ENCODE assay signal across 17 cellular contexts in genomic region chr2:61262699-61263098, GRCh38.
DNase-seq lines count a peak whose midpoint lies in the region; ATAC-seq and TF ChIP-seq lines count a peak whose summit lies in the region.
"Had no signal": no experiment of that assay in that cellular context is flagged by ENCODE, and none has a peak within 500 bp of the region (broad histone marks: within the 10 kb centered on the region; RNA-seq: fewer than 3 reads in every experiment).

No MANE protein-coding gene starts in this region.

- peaks cover 4% of the 10 kb centered on the region for H3K4me1 ChIP-seq in HAP-1
- H3K4me1 ChIP-seq: BE2C had no signal

- in situ Hi-C loops in HAP-1 (cut with MboI; ENCODE audit: low sequenced_read_pairs), result no loop called here

- H3K4me3 ChIP-seq in HAP-1 (no peak overlapping the region), fibroblast of pulmonary artery (replicated peaks; ENCODE audit: low read depth, low read length) (no peak overlapping the region)
- H3K4me3 ChIP-seq: K562 had no signal

- POLR2A ChIA-PET in activated CD4-positive, alpha-beta memory T cell treated with anti-CD3 and anti-CD28 coated beads, Interleukin-2, amount 10 ng/mL, durations not matched to agents 7 days and 5 days (lab: Charles Lee), result interaction anchor here (1.6 kb wide), 1 partner anchor 10 kb away, joined by 5 read pairs; no protein-coding TSS in a partner anchor

- CTCF ChIA-PET in activated CD4-positive, alpha-beta memory T cell treated with anti-CD3 and anti-CD28 coated beads, Interleukin-2, amount 10 ng/mL, durations not matched to agents 7 days and 5 days (lab: Charles Lee), result no interaction called here

- no peaks in the 10 kb centered on the region for H3K9me3 Mint-ChIP-seq in activated T-cell treated with anti-CD3 and anti-CD28 coated beads, Interleukin-2, amount 50 U/mL, for 24 hours
- H3K9me3 Mint-ChIP-seq in activated CD4-positive, alpha-beta memory T cell treated with anti-CD3 and anti-CD28 coated beads, Interleukin-2, amount 10 ng/mL, durations not matched to agents 7 days and 5 days, result no peaks in the 10 kb centered on the region
- H3K9me3 Mint-ChIP-seq in CD14-positive monocyte, result peaks cover 0 to 1% (median 0%) of the 10 kb centered on the region in 7 donors

- H3K9me3 ChIP-seq in HAP-1, result no peaks in the 10 kb centered on the region; the same call in 1 of the 2 replicates
- H3K9me3 ChIP-seq: BE2C had no signal

- H3K27ac Mint-ChIP-seq in activated T-cell treated with anti-CD3 and anti-CD28 coated beads, Interleukin-2, amount 50 U/mL, for 24 hours, result peak overlapping the region; percentile 76
- H3K27ac Mint-ChIP-seq in activated CD4-positive, alpha-beta memory T cell treated with anti-CD3 and anti-CD28 coated beads, Interleukin-2, amount 10 ng/mL, durations not matched to agents 7 days and 5 days, result peak overlapping the region; percentile 58
- no peak overlapping the region for H3K27ac Mint-ChIP-seq in CD14-positive monocyte

- peaks cover 14% of the 10 kb centered on the region for H3K4me1 Mint-ChIP-seq in activated T-cell treated with anti-CD3 and anti-CD28 coated beads, Interleukin-2, amount 50 U/mL, for 24 hours (ENCODE audit: low read depth)
- H3K4me1 Mint-ChIP-seq in activated CD4-positive, alpha-beta memory T cell treated with anti-CD3 and anti-CD28 coated beads, Interleukin-2, amount 10 ng/mL, durations not matched to agents 7 days and 5 days, result peaks cover 10% of the 10 kb centered on the region
- no peaks in the 10 kb centered on the region for H3K4me1 Mint-ChIP-seq in CD14-positive monocyte

- H3K27me3 Mint-ChIP-seq in activated T-cell treated with anti-CD3 and anti-CD28 coated beads, Interleukin-2, amount 50 U/mL, for 24 hours, result no peaks in the 10 kb centered on the region
- no peaks in the 10 kb centered on the region for H3K27me3 Mint-ChIP-seq in activated CD4-positive, alpha-beta memory T cell treated with anti-CD3 and anti-CD28 coated beads, Interleukin-2, amount 10 ng/mL, durations not matched to agents 7 days and 5 days
- H3K27me3 Mint-ChIP-seq in CD14-positive monocyte (ENCODE audit: low read depth in 3 of 3), result no peaks in the 10 kb centered on the region

- H3K36me3 ChIP-seq in HAP-1 (replicated peaks), result peaks cover 11% of the 10 kb centered on the region
- H3K36me3 ChIP-seq: BE2C had no signal

- ATAC-seq in GM19452 (IDR thresholded peaks at IDR 0.05; ENCODE audit: unreplicated experiment), result no peak
- ATAC-seq: HCT116, K562 had no signal

- peaks cover 79% of the 10 kb centered on the region for H3K36me3 Mint-ChIP-seq in activated T-cell treated with anti-CD3 and anti-CD28 coated beads, Interleukin-2, amount 50 U/mL, for 24 hours (ENCODE audit: low read depth)
- peaks cover 56% of the 10 kb centered on the region for H3K36me3 Mint-ChIP-seq in activated CD4-positive, alpha-beta memory T cell treated with anti-CD3 and anti-CD28 coated beads, Interleukin-2, amount 10 ng/mL, durations not matched to agents 7 days and 5 days (ENCODE audit: low read depth)
- peaks cover 58 to 69% of the 10 kb centered on the region in 2 donors for H3K36me3 Mint-ChIP-seq in CD14-positive monocyte

- intact Hi-C loops in CD14-positive monocyte (cut with micrococcal nuclease), result no loop called here

- H3K27me3 ChIP-seq in HAP-1 (ENCODE audit: low read depth), result no peaks in the 10 kb centered on the region
- H3K27me3 ChIP-seq: BE2C had no signal

- DNase-seq in activated T-cell treated with anti-CD3 and anti-CD28 coated beads, Interleukin-2, amount 50 U/mL, for 24 hours, result no peak
- DNase-seq in activated T-cell treated with anti-CD3 and anti-CD28 coated beads, Interleukin-2, amount 50 U/mL, for 1 hour, result no peak
- DNase-seq in HAP-1 (ENCODE audit: low spot score in 2 of 2) (peak; percentile 25 to 86), fibroblast of pulmonary artery (ENCODE audit: low read depth) (peak; percentile 37), CD14-positive monocyte (ENCODE audit: low spot score) (no peak), NCI-H2081 treated with DMSO at 0.1 percent for 48 hours (lab: John Stamatoyannopoulos, UW) (no peak)
- no peak for DNase-seq in activated CD4-positive, alpha-beta memory T cell treated with anti-CD3 and anti-CD28 coated beads, Interleukin-2, amount 10 ng/mL, durations not matched to agents 7 days and 5 days
- DNase-seq: 8988T; BE2C; NCI-H1417 treated with DMSO at 0.1 percent for 48 hours; NCI-H1930; NCI-H2171 treated with DMSO at 0.1 percent for 48 hours; NCI-H446 treated with DMSO at 0.1 percent for 48 hours; NK-92 treated with Interleukin-12 subunit alpha and Interleukin-12 subunit beta, amount 100 ng/mL, for 24 hours had no signal

- no peak overlapping the region for H3K4me3 Mint-ChIP-seq in activated T-cell treated with anti-CD3 and anti-CD28 coated beads, Interleukin-2, amount 50 U/mL, for 24 hours
- no peak overlapping the region for H3K4me3 Mint-ChIP-seq in activated CD4-positive, alpha-beta memory T cell treated with anti-CD3 and anti-CD28 coated beads, Interleukin-2, amount 10 ng/mL, durations not matched to agents 7 days and 5 days
- H3K4me3 Mint-ChIP-seq in CD14-positive monocyte, result no peak overlapping the region

- TF ChIP-seq CTCF in fibroblast of pulmonary artery (IDR thresholded peaks at IDR 0.05; ENCODE audit: low read length, missing control alignments) (no peak), CD14-positive monocyte (IDR thresholded peaks at IDR 0.05) (no peak)

Comparison
In these comparisons a context has a peak if more than half of its experiments do, and no peak if none do; other contexts are left out.
1. DNase-seq: peak in HAP-1 (2 of 2) and fibroblast of pulmonary artery (single experiment); none in activated T-cell treated with anti-CD3 and anti-CD28 coated beads, Interleukin-2, amount 50 U/mL, for 24 hours (single experiment), activated T-cell treated with anti-CD3 and anti-CD28 coated beads, Interleukin-2, amount 50 U/mL, for 1 hour (single experiment), activated CD4-positive, alpha-beta memory T cell treated with anti-CD3 and anti-CD28 coated beads, Interleukin-2, amount 10 ng/mL, durations not matched to agents 7 days and 5 days (single experiment), CD14-positive monocyte (single experiment) and NCI-H2081 treated with DMSO at 0.1 percent for 48 hours (single experiment).
2. H3K27ac Mint-ChIP-seq: peak in activated T-cell treated with anti-CD3 and anti-CD28 coated beads, Interleukin-2, amount 50 U/mL, for 24 hours (single experiment) and activated CD4-positive, alpha-beta memory T cell treated with anti-CD3 and anti-CD28 coated beads, Interleukin-2, amount 10 ng/mL, durations not matched to agents 7 days and 5 days (single experiment); none in CD14-positive monocyte (0 of 7).